In genomic region chr11:67022341-67022933, GRCh38 we compare ENCODE assay signal across 8 cellular contexts. TPM values are rescaled to one million over a fixed set of nuclear protein-coding genes. Genes with fewer than 3 reads are reported as not detected.
A peak's percentile ranks its signal among the peaks of the same experiment; 100 is the strongest.
DNase-seq lines count a peak whose midpoint lies in the region; ATAC-seq and TF ChIP-seq lines count a peak whose summit lies in the region.

No MANE protein-coding gene starts in this region.

- no peak for ATAC-seq in GM21737 (IDR thresholded peaks at IDR 0.05; ENCODE audit: unreplicated experiment)

- H3K27ac ChIP-seq in trophoblast cell (ENCODE audit: low read depth, low read length), result no peak overlapping the region

- no peaks in the 10 kb centered on the region for H3K36me3 ChIP-seq in trophoblast cell (ENCODE audit: control insufficient read depth in 1 of 2, insufficient read depth in 2 of 2, low read length in 2 of 2)

- H3K4me3 ChIP-seq in fibroblast of mammary gland (ENCODE audit: control insufficient read depth, low read depth, low read length) (no peak overlapping the region), trophoblast cell (ENCODE audit: low read depth, low read length) (no peak overlapping the region)

- no peak overlapping the region for H4K91ac ChIP-seq in trophoblast cell (ENCODE audit: low read depth, low read length)

- no peak overlapping the region for H3K4ac ChIP-seq in trophoblast cell (ENCODE audit: low read depth, low read length)

- H2BK12ac ChIP-seq in trophoblast cell (ENCODE audit: low read length), result no peak overlapping the region

- peaks cover 6% of the 10 kb centered on the region for H3K9me3 ChIP-seq in trophoblast cell (ENCODE audit: insufficient read depth, low read depth, low read length)

- peaks cover 34% of the 10 kb centered on the region for H3K27me3 ChIP-seq in trophoblast cell (ENCODE audit: insufficient read depth, low read length)

- peaks cover 4 to 10% of the 10 kb centered on the region in 2 experiments for H3K4me1 ChIP-seq in trophoblast cell (ENCODE audit: control insufficient read depth in 1 of 2, insufficient read depth in 2 of 2, low read length in 2 of 2)

- no peak overlapping the region for H3K23ac ChIP-seq in trophoblast cell (ENCODE audit: low read length)

- DNase-seq in H4 (ENCODE audit: low spot score), result peak; percentile 66
- DNase-seq in RPMI7951 (ENCODE audit: low read depth), result peak; percentile 61
- DNase-seq in fibroblast of mammary gland (ENCODE audit: low read depth), result peak; percentile 67
- DNase-seq in trophoblast cell, result peak; percentile 34
- DNase-seq in posterior vena cava (ENCODE audit: low spot score), result no peak
- no peak for DNase-seq in NAMALWA (ENCODE audit: low spot score)
- no peak for DNase-seq in DMS53 (lab: John Stamatoyannopoulos, UW)

- no CpG with 5 or more reads among the region's 20 CpGs for WGBS in trophoblast cell (ENCODE audit: extremely low coverage, insufficient coverage, insufficient read length)

- no peak overlapping the region for H3K9ac ChIP-seq in trophoblast cell (ENCODE audit: low read length)

- H3K14ac ChIP-seq in trophoblast cell (ENCODE audit: low read length), result no peak overlapping the region

- no peak overlapping the region for H2AFZ ChIP-seq in trophoblast cell (ENCODE audit: insufficient read depth, low read length, poor library complexity)

- no peak overlapping the region for H2AK5ac ChIP-seq in trophoblast cell (ENCODE audit: low read length)

- H2BK5ac ChIP-seq in trophoblast cell (ENCODE audit: low read depth, low read length, poor library complexity), result no peak overlapping the region

- TF ChIP-seq CTCF in fibroblast of mammary gland (conservative IDR thresholded peaks at IDR 0.05; ENCODE audit: control insufficient read depth, insufficient read depth, low read depth, low read length), result no peak

- intact Hi-C loops in posterior vena cava (cut with DNase I), result no loop called here

- no peaks in the 10 kb centered on the region for H3K79me2 ChIP-seq in trophoblast cell (ENCODE audit: control insufficient read depth, insufficient read depth, low read length, poor library complexity)

- H3K18ac ChIP-seq in trophoblast cell (ENCODE audit: low read length), result no peak overlapping the region

- H4K12ac ChIP-seq in trophoblast cell (ENCODE audit: low read depth, low read length), result no peak overlapping the region

- H2BK120ac ChIP-seq in trophoblast cell (ENCODE audit: insufficient read depth, low read length, poor library complexity), result no peak overlapping the region

- H3K4me2 ChIP-seq in trophoblast cell (ENCODE audit: low read length), result peak overlapping the region; percentile 75

- no peaks in the 10 kb centered on the region for H3K79me1 ChIP-seq in trophoblast cell (ENCODE audit: low read length)

- no peak overlapping the region for H4K8ac ChIP-seq in trophoblast cell (ENCODE audit: low read depth, low read length)

RNA-seq across cellular contexts. Expression of gene SYT12, which starts 0.5 kb away (rescaled TPM):
- total RNA-seq in H4 (2014; rRNA removed; shearing (Covaris generic)), result 0.08 TPM in 1 of 2 replicates, not detected in the other
- under 0.01 and 0.60 TPM in 2 replicates for total RNA-seq in RPMI7951 (2014; rRNA removed; shearing (Covaris generic))
- 0.03 and 0.10 TPM in 2 replicates for polyA plus RNA-seq in trophoblast cell (2013)
- under 1 TPM; 0.37 to 0.67 TPM for total RNA-seq in posterior vena cava

RNA-seq across cellular contexts. Expression of gene RHOD, which starts 34.2 kb away (rescaled TPM):
- not detected in 2 replicates for total RNA-seq in H4 (2014; rRNA removed; shearing (Covaris generic))
- 3.1 and 3.9 TPM in 2 replicates for total RNA-seq in RPMI7951 (2014; rRNA removed; shearing (Covaris generic))
- polyA plus RNA-seq in trophoblast cell (2013), result 18.3 and 19.6 TPM in 2 replicates
- total RNA-seq in posterior vena cava, result 10 to 100 TPM; 12.5 to 18.0 TPM

RNA-seq across cellular contexts. Expression of gene C11orf86, which starts 47.3 kb away (rescaled TPM):
- not detected in 2 replicates for total RNA-seq in H4 (2014; rRNA removed; shearing (Covaris generic))
- not detected in 2 replicates for total RNA-seq in RPMI7951 (2014; rRNA removed; shearing (Covaris generic))
- not detected in 2 replicates for polyA plus RNA-seq in trophoblast cell (2013)
- total RNA-seq in posterior vena cava, result not detected

Comparison
In these comparisons a context has a peak if more than half of its experiments do, and no peak if none do; other contexts are left out.
1. DNase-seq: peak in H4 (single experiment), RPMI7951 (single experiment), fibroblast of mammary gland (single experiment) and trophoblast cell (2 of 2); none in posterior vena cava (single experiment), NAMALWA (single experiment) and DMS53 (single experiment).